Comparison of ENCODE assay signal across 1 cellular context in the genomic region with DNA sequence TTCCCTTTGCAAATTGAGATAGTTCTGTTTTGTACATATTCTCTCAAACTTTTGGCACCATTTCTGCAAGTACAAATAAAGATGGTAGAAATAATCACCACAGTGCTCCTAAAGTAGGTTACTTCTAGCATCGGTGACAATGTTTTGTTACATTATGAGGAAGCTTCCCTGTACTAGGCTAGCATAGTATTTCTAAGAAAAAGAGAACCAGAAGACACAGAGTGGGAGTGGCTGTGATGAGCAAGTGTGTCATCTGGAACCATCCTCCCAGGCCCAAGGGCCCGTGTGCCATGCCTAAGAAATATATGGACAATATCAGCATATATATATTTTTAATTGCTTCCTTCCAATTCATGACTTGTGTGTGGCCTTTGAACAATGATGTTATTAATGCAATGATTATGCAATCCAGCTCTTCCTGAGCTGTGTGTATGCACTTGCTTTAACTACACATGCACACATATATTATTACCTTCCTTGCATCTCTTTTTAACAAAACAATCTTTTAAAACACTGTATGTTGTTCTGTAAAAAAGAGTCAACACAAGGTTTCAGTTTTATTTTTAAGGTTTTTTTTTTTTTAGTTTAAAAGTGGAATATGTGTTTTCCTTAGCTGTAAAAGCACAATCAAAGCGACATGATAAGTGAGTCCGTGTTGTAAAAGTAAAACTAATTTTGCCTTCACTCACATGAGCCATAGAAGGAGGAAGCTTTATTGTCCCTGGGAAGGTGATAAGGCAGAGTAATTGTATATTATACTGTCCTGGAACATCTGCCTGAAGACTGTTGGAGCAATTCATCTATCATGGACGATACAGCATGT.
A peak's percentile ranks its signal among the peaks of the same experiment; 100 is the strongest.
TF ChIP-seq lines count a peak whose summit lies in the region.

No MANE protein-coding gene starts in this region.

TF ChIP-seq in IMR-90, 13 proteins besides CTCF, POLR2A, EP300 and RAD21:
- TF ChIP-seq CEBPB (IDR thresholded peaks at IDR 0.05; ENCODE audit: low read depth, low read length): peak; percentile 85
- no peak for TF ChIP-seq NFE2L2 (IDR thresholded peaks at IDR 0.05; ENCODE audit: low read depth, low read length)
